8 cellular contexts compared by ENCODE assay signal in genomic region chr5:43601454-43602260, GRCh38. TPM values are rescaled to one million over a fixed set of nuclear protein-coding genes. Genes with fewer than 3 reads are reported as not detected.
DNase-seq lines count a peak whose midpoint lies in the region; ATAC-seq and TF ChIP-seq lines count a peak whose summit lies in the region.

No MANE protein-coding gene starts in this region.

- H3K9me3 ChIP-seq in spleen, result no peaks in the 10 kb centered on the region

- no peak for TF ChIP-seq POLR2A in spleen (IDR thresholded peaks at IDR 0.05)

- ATAC-seq in GM21360 (IDR thresholded peaks at IDR 0.05; ENCODE audit: unreplicated experiment) (peak; percentile 28), left ventricle myocardium superior (peak; percentile 31)

- no peak for TF ChIP-seq CTCF in WI38 (IDR thresholded peaks at IDR 0.05; ENCODE audit: low read depth, low read length)
- no peak for TF ChIP-seq CTCF in spleen (IDR thresholded peaks at IDR 0.05 in 8 of 11, conservative IDR thresholded peaks at IDR 0.05 in 3 of 11)

- H3K27ac ChIP-seq in spleen, result peak overlapping the region; percentile 75 to 91 (median 86)

- no peaks in the 10 kb centered on the region for H3K36me3 ChIP-seq in spleen

- H3K27me3 ChIP-seq in spleen (replicated peaks in 1 of 7), result no peaks in the 10 kb centered on the region

- H3K4me1 ChIP-seq in spleen, result peaks cover 15 to 46% (median 28%) of the 10 kb centered on the region in 6 donors

- intact Hi-C loops in left ventricle myocardium superior (cut with micrococcal nuclease) (no loop called here), spleen (cut with DNase I; ENCODE audit: low total_unique reads) (no loop called here)

- H3K4me3 ChIP-seq in WI38 (ENCODE audit: low read depth, low read length) (peak overlapping the region; percentile 68), spleen (peak overlapping the region in 7 of 8 donors; percentile 74 to 86 (median 81))

- peak; percentile 20 for DNase-seq in DMS153 (lab: John Stamatoyannopoulos, UW)
- DNase-seq in LHCN-M2 (ENCODE audit: low read depth), result peak; percentile 47
- DNase-seq in left ventricle myocardium superior, result no peak
- no peak for DNase-seq in spleen
- DNase-seq in cerebellar cortex (ENCODE audit: low spot score), result no peak
- no peak for DNase-seq in ureter (ENCODE audit: low spot score)

- WGBS in spleen, 5 donors, result 56 to 65% (median 65%) methylated on average over 8 of the region's 8 CpGs

RNA-seq across cellular contexts. Expression of gene NNT, which starts 1.3 kb away (rescaled TPM):
- total RNA-seq in LHCN-M2 (2014; rRNA removed) (70.3 and 92.1 TPM in 2 replicates), left ventricle myocardium superior (554 TPM), spleen (10 to 100 TPM; 40.2 to 70.9 (median 59.8) TPM), ureter (71.1 TPM)
- 31.4 TPM for polyA plus RNA-seq in LHCN-M2 (2012)
- polyA plus RNA-seq in spleen, result 10 to 100 TPM in 2 of 3 donors, 1 to 10 TPM in 1; 9.7 to 15.4 (median 14.3) TPM

RNA-seq across cellular contexts. Expression of gene PAIP1, which starts 44.8 kb away (rescaled TPM):
- total RNA-seq in LHCN-M2 (2014; rRNA removed) (129 and 135 TPM in 2 replicates), left ventricle myocardium superior (124 TPM), spleen (10 to 100 TPM; 36.9 to 65.2 (median 50.7) TPM), ureter (77.5 TPM)
- 53.1 TPM for polyA plus RNA-seq in LHCN-M2 (2012)
- polyA plus RNA-seq in spleen, result 10 to 100 TPM; 24.9 to 38.4 (median 29.9) TPM

Comparison
In these comparisons a context has a peak if more than half of its experiments do, and no peak if none do; other contexts are left out.
1. DNase-seq: peak in DMS153 (single experiment) and LHCN-M2 (single experiment); none in left ventricle myocardium superior (single experiment), spleen (single experiment), cerebellar cortex (single experiment) and ureter (single experiment).